Comparison of ENCODE assay signal across 26 cellular contexts in genomic region chr1:156413310-156414246, GRCh38. TPM values are rescaled to one million over a fixed set of nuclear protein-coding genes. Genes with fewer than 3 reads are reported as not detected.
DNase-seq lines count a peak whose midpoint lies in the region; ATAC-seq and TF ChIP-seq lines count a peak whose summit lies in the region.
"Had no signal": no experiment of that assay in that cellular context is flagged by ENCODE, and none has a peak within 500 bp of the region (broad histone marks: within the 10 kb centered on the region; RNA-seq: fewer than 3 reads in every experiment).

No MANE protein-coding gene starts in this region.

- DNase-seq in DMS 273 (lab: John Stamatoyannopoulos, UW; ENCODE audit: unreplicated experiment), result peak; percentile 46
- DNase-seq in DMS 273 treated with DMSO at 0.1 percent for 48 hours (lab: John Stamatoyannopoulos, UW), result no peak
- DNase-seq in cerebellum (ENCODE audit: low spot score), result peak; percentile 48
- no peak for DNase-seq in NCI-H510A (lab: John Stamatoyannopoulos, UW)
- no peak for DNase-seq in CD8-positive, alpha-beta T cell
- no peak for DNase-seq in kidney glomerular epithelial cell (lab: John Stamatoyannopoulos, UW)
- DNase-seq: activated CD4-positive, alpha-beta T cell treated with anti-CD3 and anti-CD28 coated beads for 48 hours; activated gamma-delta T cell treated with Interleukin-2 at 50 U/mL for 16 hours; activated T-cell treated with anti-CD3 and anti-CD28 coated beads, Interleukin-2, amount 50 U/mL, for 24 hours; CD8-positive, alpha-beta memory T cell; DMS53; GF-D8; heart right ventricle; left ventricle myocardium inferior; NCI-H187; NCI-H345; pancreas; stimulated activated naive CD4-positive, alpha-beta T cell treated with Interleukin-2 at 50 U/mL for 16 hours; tibial artery had no signal

- H3K27me3 ChIP-seq in layer of hippocampus (ENCODE audit: control insufficient read depth, insufficient read depth, low read length), result no peaks in the 10 kb centered on the region
- peaks cover 10% of the 10 kb centered on the region for H3K27me3 ChIP-seq in CD8-positive, alpha-beta T cell (ENCODE audit: insufficient read depth, low read length)

- peaks cover 65% of the 10 kb centered on the region for H3K27me3 Mint-ChIP-seq in CD8-positive, alpha-beta T cell (ENCODE audit: low read depth)

- ATAC-seq in CD8-positive, alpha-beta T cell, result no peak
- ATAC-seq: heart right ventricle; natural killer cell treated with Interleukin-12 subunit alpha and Interleukin-12 subunit beta and Interleukin-15 and Interleukin-18, amount 100 ng/mL, for 72 hours; pancreas; sciatic nerve had no signal

- H3K4me1 Mint-ChIP-seq in CD8-positive, alpha-beta T cell (ENCODE audit: low read depth), result no peaks in the 10 kb centered on the region

- no peaks in the 10 kb centered on the region for H3K9me3 ChIP-seq in CD8-positive, alpha-beta T cell (ENCODE audit: low read length)
- H3K9me3 ChIP-seq: heart right ventricle, left ventricle myocardium inferior, pancreas, tibial artery had no signal

- H3K9me3 Mint-ChIP-seq in CD8-positive, alpha-beta T cell, result no peaks in the 10 kb centered on the region
- H3K9me3 Mint-ChIP-seq: activated T-cell treated with anti-CD3 and anti-CD28 coated beads, Interleukin-2, amount 50 U/mL, for 24 hours; CD8-positive, alpha-beta memory T cell; natural killer cell treated with Interleukin-12 subunit alpha and Interleukin-12 subunit beta and Interleukin-15 and Interleukin-18, amount 100 ng/mL, for 72 hours had no signal

- H3K4me1 ChIP-seq in CD8-positive, alpha-beta T cell (ENCODE audit: insufficient read depth, low read length), result no peaks in the 10 kb centered on the region
- H3K4me1 ChIP-seq: heart right ventricle, left ventricle myocardium inferior, pancreas, tibial artery had no signal

- H3K27ac ChIP-seq in layer of hippocampus (ENCODE audit: low read depth, low read length), result peak overlapping the region; percentile 97
- H3K27ac ChIP-seq in temporal lobe (ENCODE audit: low read depth, low read length), result peak overlapping the region; percentile 98
- H3K27ac ChIP-seq in CD8-positive, alpha-beta T cell (ENCODE audit: low read depth, low read length), result no peak overlapping the region
- H3K27ac ChIP-seq: 22Rv1, heart right ventricle, left ventricle myocardium inferior, pancreas, tibial artery had no signal

- no peaks in the 10 kb centered on the region for H3K36me3 ChIP-seq in CD8-positive, alpha-beta T cell (ENCODE audit: insufficient read depth, low read length)
- H3K36me3 ChIP-seq: heart right ventricle, left ventricle myocardium inferior, pancreas, tibial artery had no signal

- no peak for TF ChIP-seq CTCF in CD8-positive, alpha-beta T cell (IDR thresholded peaks at IDR 0.05)

- intact Hi-C loops in CD8-positive, alpha-beta T cell (cut with DNase I, micrococcal nuclease), result no loop called here

- POLR2A ChIA-PET in CD8-positive, alpha-beta T cell (lab: Charles Lee), result no interaction called here

- H3K36me3 Mint-ChIP-seq in CD8-positive, alpha-beta T cell, result no peaks in the 10 kb centered on the region
- H3K36me3 Mint-ChIP-seq: natural killer cell treated with Interleukin-12 subunit alpha and Interleukin-12 subunit beta and Interleukin-15 and Interleukin-18, amount 100 ng/mL, for 72 hours had no signal

- CTCF ChIA-PET in CD8-positive, alpha-beta T cell (lab: Charles Lee), result interaction anchor here (1.5 to 8.2 kb wide), 3 partner anchors 28 to 32 kb away, joined by 8 to 62 read pairs (median 16); no protein-coding TSS in a partner anchor

- H3K27ac Mint-ChIP-seq in CD8-positive, alpha-beta T cell, result no peak overlapping the region
- H3K27ac Mint-ChIP-seq: activated T-cell treated with anti-CD3 and anti-CD28 coated beads, Interleukin-2, amount 50 U/mL, for 24 hours; natural killer cell treated with Interleukin-12 subunit alpha and Interleukin-12 subunit beta and Interleukin-15 and Interleukin-18, amount 100 ng/mL, for 72 hours had no signal

- no peak overlapping the region for H3K4me3 ChIP-seq in CD8-positive, alpha-beta T cell (ENCODE audit: low read depth, low read length)
- H3K4me3 ChIP-seq: heart right ventricle, left ventricle myocardium inferior, pancreas, tibial artery had no signal

- no peak overlapping the region for H3K4me3 Mint-ChIP-seq in CD8-positive, alpha-beta T cell
- H3K4me3 Mint-ChIP-seq: activated T-cell treated with anti-CD3 and anti-CD28 coated beads, Interleukin-2, amount 50 U/mL, for 24 hours; natural killer cell treated with Interleukin-12 subunit alpha and Interleukin-12 subunit beta and Interleukin-15 and Interleukin-18, amount 100 ng/mL, for 72 hours had no signal

RNA-seq across cellular contexts. Expression of gene RHBG, which starts 44.6 kb away (rescaled TPM):
- 0.73 TPM for total RNA-seq in cerebellum
- not detected for total RNA-seq in temporal lobe
- not detected for total RNA-seq in CD8-positive, alpha-beta T cell
- total RNA-seq: activated CD8-positive, alpha-beta memory T cell treated with anti-CD3 and anti-CD28 coated beads for 36 hours; CD8-positive, alpha-beta memory T cell; heart right ventricle; left ventricle myocardium inferior; natural killer cell treated with Interleukin-12 subunit alpha and Interleukin-12 subunit beta and Interleukin-15 and Interleukin-18, amount 100 ng/mL, for 72 hours; sciatic nerve; T-helper 2 cell treated with Interferon-gamma antibody and Interleukin-4, amounts not matched to agents 100 ng/mL and 5 ng/mL, for 36 hours had no signal

Comparison
In these comparisons a context has a peak if more than half of its experiments do, and no peak if none do; other contexts are left out.
1. DNase-seq: peak in DMS 273 (single experiment) and cerebellum (single experiment); none in DMS 273 treated with DMSO at 0.1 percent for 48 hours (single experiment), NCI-H510A (single experiment), CD8-positive, alpha-beta T cell (0 of 7) and kidney glomerular epithelial cell (single experiment).